In the genomic region with DNA sequence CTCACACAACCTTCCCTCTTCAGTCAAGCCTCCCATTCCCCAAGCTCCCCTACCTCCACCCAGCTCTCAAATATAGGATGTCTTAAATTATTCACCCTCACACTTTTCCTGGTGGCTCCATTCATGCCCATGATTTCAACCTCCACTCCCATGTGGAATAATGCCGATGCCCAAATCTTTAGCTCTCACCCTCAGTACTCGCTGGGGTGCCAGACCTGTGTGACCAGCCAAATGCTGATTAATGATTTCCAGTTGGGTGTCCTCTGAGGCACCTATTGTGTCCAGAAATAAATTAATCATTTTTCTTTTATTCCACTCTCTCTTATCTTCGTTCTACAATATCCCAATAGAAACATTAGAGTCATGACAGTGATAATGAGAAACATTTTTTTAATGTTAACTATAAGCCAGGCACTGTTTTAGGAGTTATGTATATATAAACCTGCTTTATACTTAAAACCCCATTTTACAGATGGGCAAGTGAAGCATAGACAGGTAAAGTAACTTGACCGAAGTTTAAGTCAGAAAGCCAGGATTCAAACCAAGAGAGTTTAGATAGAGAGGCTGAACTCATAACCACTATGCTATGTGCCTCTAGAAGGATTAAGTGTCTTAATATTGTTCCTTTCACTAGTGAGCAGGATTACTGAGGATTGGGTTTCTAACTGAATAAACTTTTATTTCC, we compare ENCODE assay signal across 32 cellular contexts.
"Had no signal": no experiment of that assay in that cellular context is flagged by ENCODE, and none has a peak within 500 bp of the region (broad histone marks: within the 10 kb centered on the region; RNA-seq: fewer than 3 reads in every experiment).

No MANE protein-coding gene starts in this region.

- FAIRE-seq: keratinocyte, small intestine had no signal

- H3K4me1 ChIP-seq: body of pancreas, colonic mucosa, gastroesophageal sphincter, upper lobe of left lung, vagina had no signal

- H3K27ac ChIP-seq: body of pancreas, cardiac muscle cell, colonic mucosa, dorsolateral prefrontal cortex, gastroesophageal sphincter, hepatocyte, neutrophil, ovary, upper lobe of left lung, vagina, WERI-Rb-1 had no signal

- H3K4me3 ChIP-seq: body of pancreas, cardiac muscle cell, colonic mucosa, dorsolateral prefrontal cortex, gastroesophageal sphincter, hepatocyte, ovary, upper lobe of left lung, vagina had no signal

- H3K36me3 ChIP-seq: cardiac muscle cell, colonic mucosa, gastroesophageal sphincter, neutrophil, ovary, upper lobe of left lung, vagina, WERI-Rb-1 had no signal

- H3K4me2 ChIP-seq: hepatocyte had no signal

- H3K27me3 ChIP-seq: body of pancreas, cardiac muscle cell, colonic mucosa, gastroesophageal sphincter, hepatocyte, neutrophil, ovary, upper lobe of left lung, vagina had no signal

- H2AFZ ChIP-seq: hepatocyte had no signal

- H3K9me3 ChIP-seq: body of pancreas, colonic mucosa, gastroesophageal sphincter, neutrophil, ovary, upper lobe of left lung, vagina had no signal

- DNase-seq: activated CD4-positive, alpha-beta T cell treated with anti-CD3 and anti-CD28 coated beads for 48 hours; activated CD4-positive, alpha-beta T cell treated with anti-CD3 and anti-CD28 coated beads, Interleukin-2, amount 50 U/mL, for 48 hours; activated CD8-positive, alpha-beta memory T cell treated with anti-CD3 and anti-CD28 coated beads for 24 hours; activated effector memory CD4-positive, alpha-beta T cell treated with Interleukin-2 at 50 U/mL for 16 hours; activated naive CD4-positive, alpha-beta T cell treated with Interleukin-2 at 50 U/mL for 16 hours; aorta; body of pancreas; cerebellar nuclear complex; colonic mucosa; dorsolateral prefrontal cortex; effector memory CD4-positive, alpha-beta T cell; left colon; naive B cell; nephron progenitor cell; ovary; small intestine; stimulated activated CD4-positive, alpha-beta T cell treated with anti-CD3 and anti-CD28 coated beads, Interleukin-4, amount 100 ng/mL, for 4 hours; stimulated activated CD8-positive, alpha-beta memory T cell treated with anti-CD3 and anti-CD28 coated beads, Interleukin-4, amount 100 ng/mL, for 48 hours; stimulated activated naive CD8-positive, alpha-beta T cell treated with anti-CD3 and anti-CD28 coated beads, Interleukin-15, amount 100 ng/mL, for 72 hours; substantia nigra; T1000; upper lobe of left lung; WERI-Rb-1 had no signal

- H3K79me2 ChIP-seq: hepatocyte had no signal

- ATAC-seq: activated CD4-positive, CD25-positive, alpha-beta regulatory T cell treated with anti-CD3 and anti-CD28 coated beads, Interleukin-2, amount 50 U/mL, for 24 hours; body of pancreas; gastroesophageal sphincter; left colon; sciatic nerve; stimulated activated memory B cell treated with anti-CD40 and anti-IgM and Interleukin-4, amounts not matched to agents 10 μg/mL and 1 μg/mL and 100 μg/mL, for 72 hours; stimulated activated naive CD8-positive, alpha-beta T cell treated with anti-CD3 and anti-CD28 coated beads, Interleukin-15, amount 100 ng/mL, for 72 hours had no signal
